Comparison of ENCODE assay signal across 1 cellular context in genomic region chr11:2860636-2861035, GRCh38.
TF ChIP-seq lines count a peak whose summit lies in the region.

No MANE protein-coding gene starts in this region.

TF ChIP-seq in GM12878, 131 proteins besides CTCF, POLR2A, EP300 and RAD21 (continued from another document):
- TF ChIP-seq SREBF1 (IDR thresholded peaks at IDR 0.05; ENCODE audit: low read length) = no peak
TF ChIP-seq in GM12878: peak in this region for 13.
